Comparison of ENCODE assay signal across 11 cellular contexts in the genomic region with DNA sequence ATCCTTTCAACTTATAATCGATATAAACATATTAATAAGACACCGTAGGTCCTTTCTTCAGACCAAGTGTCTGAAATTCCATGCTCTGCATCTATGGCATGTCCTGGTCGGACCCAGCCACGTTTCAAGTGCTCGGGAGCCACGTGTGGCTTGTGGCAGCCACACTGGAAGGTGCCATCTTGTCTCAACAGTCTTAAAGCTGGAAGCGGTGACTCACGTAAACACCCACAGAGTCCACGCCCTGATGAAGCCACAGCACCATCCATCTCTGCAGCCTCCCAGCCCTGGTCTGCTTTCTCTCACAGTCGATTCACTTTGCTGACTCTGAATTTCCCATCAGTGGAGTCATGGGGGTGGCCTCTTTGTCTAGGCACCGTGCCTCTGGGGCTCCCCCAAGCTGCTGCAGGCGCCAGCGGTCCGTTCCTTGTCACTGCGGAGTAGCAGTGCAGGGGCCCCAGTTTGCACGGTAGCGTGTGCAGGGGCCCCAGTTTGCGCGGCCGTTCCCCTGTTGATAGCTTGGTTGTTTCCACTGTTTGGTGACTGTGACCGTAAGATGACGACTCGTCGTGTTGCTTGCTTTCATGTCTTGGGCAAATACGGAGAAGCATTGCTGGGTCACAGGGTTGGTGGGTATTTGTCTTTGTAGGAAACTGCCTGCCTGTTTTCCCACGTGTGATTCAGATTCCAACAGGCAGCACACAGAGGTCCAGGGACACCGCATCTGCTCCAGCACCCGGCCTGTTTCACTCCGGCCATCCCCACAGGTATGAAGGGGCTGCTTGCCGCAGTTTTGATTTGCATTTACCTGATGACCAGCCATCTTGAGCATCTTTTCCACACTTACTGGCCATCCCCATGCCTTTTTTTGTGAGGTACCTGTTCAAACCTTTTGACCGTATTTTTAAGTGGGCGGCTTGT.
DNase-seq lines count a peak whose midpoint lies in the region; ATAC-seq and TF ChIP-seq lines count a peak whose summit lies in the region.
"Had no signal": no experiment of that assay in that cellular context is flagged by ENCODE, and none has a peak within 500 bp of the region (broad histone marks: within the 10 kb centered on the region; RNA-seq: fewer than 3 reads in every experiment).

No MANE protein-coding gene starts in this region.

- TF ChIP-seq CTCF in right atrium auricular region (IDR thresholded peaks at IDR 0.05), result no peak
- no peak for TF ChIP-seq CTCF in lower lobe of right lung (IDR thresholded peaks at IDR 0.05)
- no peak for TF ChIP-seq CTCF in upper lobe of right lung (IDR thresholded peaks at IDR 0.05)

- peak; percentile 60 for DNase-seq in cardiac septum (ENCODE audit: low spot score)
- DNase-seq in right atrium auricular region (ENCODE audit: low spot score), result no peak
- peak; percentile 28 for DNase-seq in amniotic epithelial cell (ENCODE audit: low read depth)
- peak; percentile 27 for DNase-seq in lower lobe of right lung
- peak; percentile 41 for DNase-seq in upper lobe of right lung
- DNase-seq in iPS-NIHi11 (ENCODE audit: low spot score), result no peak
- DNase-seq: NCI-H1417 treated with DMSO at 0.1 percent for 48 hours; stimulated activated CD4-positive, alpha-beta T cell treated with anti-CD3 and anti-CD28 coated beads, Interleukin-1b, Interleukin-23, amount 100 ng/mL, for 48 hours had no signal

- H3K4me3 ChIP-seq in right atrium auricular region, result no peak overlapping the region
- H3K4me3 ChIP-seq in lower lobe of right lung, result no peak overlapping the region
- no peak overlapping the region for H3K4me3 ChIP-seq in upper lobe of right lung
- H3K4me3 ChIP-seq: neural progenitor cell had no signal

- no peaks in the 10 kb centered on the region for H3K9me3 ChIP-seq in right atrium auricular region
- no peaks in the 10 kb centered on the region for H3K9me3 ChIP-seq in lower lobe of right lung
- no peaks in the 10 kb centered on the region for H3K9me3 ChIP-seq in upper lobe of right lung

- H3K27me3 ChIP-seq in right atrium auricular region, result no peaks in the 10 kb centered on the region
- H3K27me3 ChIP-seq in lower lobe of right lung (ENCODE audit: low read depth), result no peaks in the 10 kb centered on the region
- no peaks in the 10 kb centered on the region for H3K27me3 ChIP-seq in upper lobe of right lung
- H3K27me3 ChIP-seq: neural progenitor cell had no signal

- H3K27ac ChIP-seq in right atrium auricular region (no peak overlapping the region), lower lobe of right lung (no peak overlapping the region), upper lobe of right lung (no peak overlapping the region)
- H3K27ac ChIP-seq: neural progenitor cell had no signal

- ATAC-seq in lower lobe of right lung (no peak), upper lobe of right lung (no peak), GM19328 (IDR thresholded peaks at IDR 0.05; ENCODE audit: unreplicated experiment) (no peak), HG02970 (IDR thresholded peaks at IDR 0.05; ENCODE audit: low FRiP score, unreplicated experiment) (no peak)

- H3K4me1 ChIP-seq in right atrium auricular region, result peaks cover 0 to 7% of the 10 kb centered on the region in 2 donors
- peaks cover 21% of the 10 kb centered on the region for H3K4me1 ChIP-seq in lower lobe of right lung
- H3K4me1 ChIP-seq in upper lobe of right lung, result peaks cover 16% of the 10 kb centered on the region

- H3K36me3 ChIP-seq in right atrium auricular region (peaks cover 34% of the 10 kb centered on the region), lower lobe of right lung (peaks cover 41% of the 10 kb centered on the region), upper lobe of right lung (peaks cover 38% of the 10 kb centered on the region)
- H3K36me3 ChIP-seq: neural progenitor cell had no signal

- intact Hi-C loops in cardiac septum (cut with DNase I), result no loop called here
- intact Hi-C loops in lower lobe of right lung (cut with DNase I), result no loop called here
- intact Hi-C loops in upper lobe of right lung (cut with DNase I), result no loop called here

Comparison
In these comparisons a context has a peak if more than half of its experiments do, and no peak if none do; other contexts are left out.
1. DNase-seq: peak in cardiac septum (single experiment), amniotic epithelial cell (single experiment), lower lobe of right lung (single experiment) and upper lobe of right lung (single experiment); none in right atrium auricular region (single experiment) and iPS-NIHi11 (single experiment).